In the genomic region with DNA sequence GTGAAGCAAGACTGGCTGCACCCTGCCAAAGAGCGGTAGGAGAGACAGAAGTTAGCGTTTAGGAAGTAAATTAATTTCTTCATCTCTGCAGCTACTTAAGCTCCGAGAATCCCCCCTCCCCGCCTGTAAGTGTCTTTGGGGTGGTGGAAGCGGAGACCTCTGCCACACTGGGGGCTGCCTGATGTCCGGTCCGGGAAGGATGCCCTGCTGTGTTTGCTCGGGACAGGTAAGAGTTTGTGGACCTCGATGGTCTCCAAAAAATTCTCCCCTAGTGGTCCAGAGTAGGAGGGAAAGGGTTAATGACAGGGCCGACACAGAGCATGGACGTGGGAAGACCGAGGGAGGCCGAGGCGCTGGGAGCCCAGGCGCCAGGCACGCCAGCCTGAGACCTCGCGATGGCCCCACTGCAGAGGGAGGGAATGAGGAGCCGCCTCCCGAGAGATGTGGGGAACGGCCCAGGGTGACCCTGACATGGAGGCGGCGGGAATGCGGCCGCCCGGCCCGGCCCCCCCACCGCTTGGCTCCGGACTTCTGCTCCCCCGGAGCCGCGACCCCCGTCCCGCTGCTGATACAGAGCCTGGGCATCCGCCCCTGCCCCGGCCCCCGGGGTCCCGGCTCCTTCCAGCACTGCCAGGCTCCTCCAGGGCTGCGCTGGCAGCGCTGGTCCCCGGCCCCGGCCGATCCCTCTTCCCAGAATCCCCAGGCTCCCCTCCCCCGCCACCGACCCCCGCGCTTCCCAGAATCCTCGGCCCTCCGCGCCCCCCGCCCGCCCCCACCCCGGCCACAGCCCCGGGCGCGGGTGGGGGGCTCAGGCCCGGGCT, we compare ENCODE assay signal across 1 cellular context.
TF ChIP-seq lines count a peak whose summit lies in the region.

No MANE protein-coding gene starts in this region.

TF ChIP-seq in HepG2, 621 proteins besides CTCF, POLR2A, EP300 and RAD21 (continued from another document and continues in another):
- TF ChIP-seq RXRB (CRISPR knock-in tag; IDR thresholded peaks at IDR 0.05; ENCODE audit: borderline replicate concordance) (no peak), E2F2 (CRISPR knock-in tag; IDR thresholded peaks at IDR 0.05; ENCODE audit: borderline replicate concordance) (no peak), FLYWCH1 (CRISPR knock-in tag; IDR thresholded peaks at IDR 0.05) (no peak), RFXANK (CRISPR knock-in tag; IDR thresholded peaks at IDR 0.05) (no peak), ZNF567 (CRISPR knock-in tag; IDR thresholded peaks at IDR 0.05; ENCODE audit: borderline replicate concordance) (no peak), ZNF776 (CRISPR knock-in tag; IDR thresholded peaks at IDR 0.05) (peak; percentile 79; the same call in 1 of the 2 replicates), MED13 (CRISPR knock-in tag; IDR thresholded peaks at IDR 0.05) (peak; percentile 62; the same call in 1 of the 2 replicates), ZNF431 (CRISPR knock-in tag; IDR thresholded peaks at IDR 0.05; ENCODE audit: borderline replicate concordance, low read depth) (no peak), HOXA7 (CRISPR knock-in tag; IDR thresholded peaks at IDR 0.05) (peak; percentile 70; the same call in 1 of the 2 replicates), ZNF737 (CRISPR knock-in tag; IDR thresholded peaks at IDR 0.05; ENCODE audit: borderline replicate concordance) (no peak), CCAR2 (optimal IDR thresholded peaks at IDR 0.05; ENCODE audit: low read depth, low read length) (no peak), MXI1 (IDR thresholded peaks at IDR 0.05; ENCODE audit: borderline replicate concordance, low read depth, low read length) (0 out of 3 replicates have a peak, but pooled peaks have one; percentile 40), JARID2 (CRISPR knock-in tag; IDR thresholded peaks at IDR 0.05; ENCODE audit: insufficient replicate concordance) (peak; percentile 39), TMF1 (CRISPR knock-in tag; IDR thresholded peaks at IDR 0.05; ENCODE audit: low read depth) (no peak), ZNF335 (CRISPR knock-in tag; IDR thresholded peaks at IDR 0.05) (no peak), KMT2A (CRISPR knock-in tag; IDR thresholded peaks at IDR 0.05) (peak; percentile 48; the same call in 1 of the 2 replicates), AHR (CRISPR knock-in tag; IDR thresholded peaks at IDR 0.05) (no peak; the same call in 1 of the 2 replicates), HIC2 (CRISPR knock-in tag; IDR thresholded peaks at IDR 0.05; ENCODE audit: low read depth) (peak; percentile 51; the same call in 1 of the 2 replicates), SPEN (CRISPR knock-in tag; IDR thresholded peaks at IDR 0.05; ENCODE audit: low read depth) (peak; percentile 77; the same call in 1 of the 2 replicates), SP140L (CRISPR knock-in tag; IDR thresholded peaks at IDR 0.05; ENCODE audit: borderline replicate concordance) (no peak), NR2F6 (IDR thresholded peaks at IDR 0.05) (no peak), NR2F6 (CRISPR knock-in tag; IDR thresholded peaks at IDR 0.05) (0 out of 2 replicates have a peak, but pooled peaks have one; percentile 6), RFX5 (IDR thresholded peaks at IDR 0.05; ENCODE audit: low read depth, low read length) (no peak), ZNF501 (CRISPR knock-in tag; IDR thresholded peaks at IDR 0.05) (no peak), ATF7-NPFF (CRISPR knock-in tag; IDR thresholded peaks at IDR 0.05; ENCODE audit: low read depth) (no peak), ZNF556 (CRISPR knock-in tag; IDR thresholded peaks at IDR 0.05; ENCODE audit: borderline replicate concordance) (0 out of 2 replicates have a peak, but pooled peaks have one; percentile 50)
- TF ChIP-seq, protein P1, sequence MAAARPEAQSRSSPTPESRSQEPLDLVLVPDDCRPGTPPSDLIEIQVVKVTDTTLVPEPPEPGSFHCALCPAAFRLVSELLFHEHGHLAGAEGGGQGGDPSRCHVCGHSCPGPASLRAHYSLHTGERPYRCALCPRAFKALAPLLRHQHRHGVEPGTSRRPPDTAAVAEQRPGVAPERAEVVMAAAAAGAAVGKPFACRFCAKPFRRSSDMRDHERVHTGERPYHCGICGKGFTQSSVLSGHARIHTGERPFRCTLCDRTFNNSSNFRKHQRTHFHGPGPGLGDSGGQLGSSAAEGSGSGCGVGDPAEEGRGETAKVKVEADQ (CRISPR knock-in tag; IDR thresholded peaks at IDR 0.05; ENCODE audit: borderline replicate concordance): no peak
- TF ChIP-seq, protein P2, sequence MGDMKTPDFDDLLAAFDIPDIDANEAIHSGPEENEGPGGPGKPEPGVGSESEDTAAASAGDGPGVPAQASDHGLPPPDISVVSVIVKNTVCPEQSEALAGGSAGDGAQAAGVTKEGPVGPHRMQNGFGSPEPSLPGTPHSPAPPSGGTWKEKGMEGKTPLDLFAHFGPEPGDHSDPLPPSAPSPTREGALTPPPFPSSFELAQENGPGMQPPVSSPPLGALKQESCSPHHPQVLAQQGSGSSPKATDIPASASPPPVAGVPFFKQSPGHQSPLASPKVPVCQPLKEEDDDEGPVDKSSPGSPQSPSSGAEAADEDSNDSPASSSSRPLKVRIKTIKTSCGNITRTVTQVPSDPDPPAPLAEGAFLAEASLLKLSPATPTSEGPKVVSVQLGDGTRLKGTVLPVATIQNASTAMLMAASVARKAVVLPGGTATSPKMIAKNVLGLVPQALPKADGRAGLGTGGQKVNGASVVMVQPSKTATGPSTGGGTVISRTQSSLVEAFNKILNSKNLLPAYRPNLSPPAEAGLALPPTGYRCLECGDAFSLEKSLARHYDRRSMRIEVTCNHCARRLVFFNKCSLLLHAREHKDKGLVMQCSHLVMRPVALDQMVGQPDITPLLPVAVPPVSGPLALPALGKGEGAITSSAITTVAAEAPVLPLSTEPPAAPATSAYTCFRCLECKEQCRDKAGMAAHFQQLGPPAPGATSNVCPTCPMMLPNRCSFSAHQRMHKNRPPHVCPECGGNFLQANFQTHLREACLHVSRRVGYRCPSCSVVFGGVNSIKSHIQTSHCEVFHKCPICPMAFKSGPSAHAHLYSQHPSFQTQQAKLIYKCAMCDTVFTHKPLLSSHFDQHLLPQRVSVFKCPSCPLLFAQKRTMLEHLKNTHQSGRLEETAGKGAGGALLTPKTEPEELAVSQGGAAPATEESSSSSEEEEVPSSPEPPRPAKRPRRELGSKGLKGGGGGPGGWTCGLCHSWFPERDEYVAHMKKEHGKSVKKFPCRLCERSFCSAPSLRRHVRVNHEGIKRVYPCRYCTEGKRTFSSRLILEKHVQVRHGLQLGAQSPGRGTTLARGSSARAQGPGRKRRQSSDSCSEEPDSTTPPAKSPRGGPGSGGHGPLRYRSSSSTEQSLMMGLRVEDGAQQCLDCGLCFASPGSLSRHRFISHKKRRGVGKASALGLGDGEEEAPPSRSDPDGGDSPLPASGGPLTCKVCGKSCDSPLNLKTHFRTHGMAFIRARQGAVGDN (CRISPR knock-in tag; IDR thresholded peaks at IDR 0.05): peak; percentile 61
- TF ChIP-seq, protein P3, sequence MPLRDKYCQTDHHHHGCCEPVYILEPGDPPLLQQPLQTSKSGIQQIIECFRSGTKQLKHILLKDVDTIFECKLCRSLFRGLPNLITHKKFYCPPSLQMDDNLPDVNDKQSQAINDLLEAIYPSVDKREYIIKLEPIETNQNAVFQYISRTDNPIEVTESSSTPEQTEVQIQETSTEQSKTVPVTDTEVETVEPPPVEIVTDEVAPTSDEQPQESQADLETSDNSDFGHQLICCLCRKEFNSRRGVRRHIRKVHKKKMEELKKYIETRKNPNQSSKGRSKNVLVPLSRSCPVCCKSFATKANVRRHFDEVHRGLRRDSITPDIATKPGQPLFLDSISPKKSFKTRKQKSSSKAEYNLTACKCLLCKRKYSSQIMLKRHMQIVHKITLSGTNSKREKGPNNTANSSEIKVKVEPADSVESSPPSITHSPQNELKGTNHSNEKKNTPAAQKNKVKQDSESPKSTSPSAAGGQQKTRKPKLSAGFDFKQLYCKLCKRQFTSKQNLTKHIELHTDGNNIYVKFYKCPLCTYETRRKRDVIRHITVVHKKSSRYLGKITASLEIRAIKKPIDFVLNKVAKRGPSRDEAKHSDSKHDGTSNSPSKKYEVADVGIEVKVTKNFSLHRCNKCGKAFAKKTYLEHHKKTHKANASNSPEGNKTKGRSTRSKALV (CRISPR knock-in tag; IDR thresholded peaks at IDR 0.05): no peak
- TF ChIP-seq, protein P4, sequence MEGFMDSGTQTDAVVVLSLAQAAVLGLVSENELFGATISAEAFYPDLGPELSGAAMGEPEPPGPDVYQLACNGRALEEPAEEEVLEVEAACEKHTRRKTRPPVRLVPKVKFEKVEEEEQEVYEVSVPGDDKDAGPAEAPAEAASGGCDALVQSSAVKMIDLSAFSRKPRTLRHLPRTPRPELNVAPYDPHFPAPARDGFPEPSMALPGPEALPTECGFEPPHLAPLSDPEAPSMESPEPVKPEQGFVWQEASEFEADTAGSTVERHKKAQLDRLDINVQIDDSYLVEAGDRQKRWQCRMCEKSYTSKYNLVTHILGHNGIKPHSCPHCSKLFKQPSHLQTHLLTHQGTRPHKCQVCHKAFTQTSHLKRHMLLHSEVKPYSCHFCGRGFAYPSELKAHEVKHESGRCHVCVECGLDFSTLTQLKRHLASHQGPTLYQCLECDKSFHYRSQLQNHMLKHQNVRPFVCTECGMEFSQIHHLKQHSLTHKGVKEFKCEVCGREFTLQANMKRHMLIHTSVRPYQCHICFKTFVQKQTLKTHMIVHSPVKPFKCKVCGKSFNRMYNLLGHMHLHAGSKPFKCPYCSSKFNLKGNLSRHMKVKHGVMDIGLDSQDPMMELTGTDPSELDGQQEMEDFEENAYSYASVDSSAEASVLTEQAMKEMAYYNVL (CRISPR knock-in tag; IDR thresholded peaks at IDR 0.05; ENCODE audit: borderline replicate concordance): no peak; the same call in 1 of the 2 replicates
- TF ChIP-seq, protein P5, sequence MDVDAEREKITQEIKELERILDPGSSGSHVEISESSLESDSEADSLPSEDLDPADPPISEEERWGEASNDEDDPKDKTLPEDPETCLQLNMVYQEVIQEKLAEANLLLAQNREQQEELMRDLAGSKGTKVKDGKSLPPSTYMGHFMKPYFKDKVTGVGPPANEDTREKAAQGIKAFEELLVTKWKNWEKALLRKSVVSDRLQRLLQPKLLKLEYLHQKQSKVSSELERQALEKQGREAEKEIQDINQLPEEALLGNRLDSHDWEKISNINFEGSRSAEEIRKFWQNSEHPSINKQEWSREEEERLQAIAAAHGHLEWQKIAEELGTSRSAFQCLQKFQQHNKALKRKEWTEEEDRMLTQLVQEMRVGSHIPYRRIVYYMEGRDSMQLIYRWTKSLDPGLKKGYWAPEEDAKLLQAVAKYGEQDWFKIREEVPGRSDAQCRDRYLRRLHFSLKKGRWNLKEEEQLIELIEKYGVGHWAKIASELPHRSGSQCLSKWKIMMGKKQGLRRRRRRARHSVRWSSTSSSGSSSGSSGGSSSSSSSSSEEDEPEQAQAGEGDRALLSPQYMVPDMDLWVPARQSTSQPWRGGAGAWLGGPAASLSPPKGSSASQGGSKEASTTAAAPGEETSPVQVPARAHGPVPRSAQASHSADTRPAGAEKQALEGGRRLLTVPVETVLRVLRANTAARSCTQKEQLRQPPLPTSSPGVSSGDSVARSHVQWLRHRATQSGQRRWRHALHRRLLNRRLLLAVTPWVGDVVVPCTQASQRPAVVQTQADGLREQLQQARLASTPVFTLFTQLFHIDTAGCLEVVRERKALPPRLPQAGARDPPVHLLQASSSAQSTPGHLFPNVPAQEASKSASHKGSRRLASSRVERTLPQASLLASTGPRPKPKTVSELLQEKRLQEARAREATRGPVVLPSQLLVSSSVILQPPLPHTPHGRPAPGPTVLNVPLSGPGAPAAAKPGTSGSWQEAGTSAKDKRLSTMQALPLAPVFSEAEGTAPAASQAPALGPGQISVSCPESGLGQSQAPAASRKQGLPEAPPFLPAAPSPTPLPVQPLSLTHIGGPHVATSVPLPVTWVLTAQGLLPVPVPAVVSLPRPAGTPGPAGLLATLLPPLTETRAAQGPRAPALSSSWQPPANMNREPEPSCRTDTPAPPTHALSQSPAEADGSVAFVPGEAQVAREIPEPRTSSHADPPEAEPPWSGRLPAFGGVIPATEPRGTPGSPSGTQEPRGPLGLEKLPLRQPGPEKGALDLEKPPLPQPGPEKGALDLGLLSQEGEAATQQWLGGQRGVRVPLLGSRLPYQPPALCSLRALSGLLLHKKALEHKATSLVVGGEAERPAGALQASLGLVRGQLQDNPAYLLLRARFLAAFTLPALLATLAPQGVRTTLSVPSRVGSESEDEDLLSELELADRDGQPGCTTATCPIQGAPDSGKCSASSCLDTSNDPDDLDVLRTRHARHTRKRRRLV (CRISPR knock-in tag; IDR thresholded peaks at IDR 0.05): no peak
